3 cellular contexts compared by ENCODE assay signal in the genomic region with DNA sequence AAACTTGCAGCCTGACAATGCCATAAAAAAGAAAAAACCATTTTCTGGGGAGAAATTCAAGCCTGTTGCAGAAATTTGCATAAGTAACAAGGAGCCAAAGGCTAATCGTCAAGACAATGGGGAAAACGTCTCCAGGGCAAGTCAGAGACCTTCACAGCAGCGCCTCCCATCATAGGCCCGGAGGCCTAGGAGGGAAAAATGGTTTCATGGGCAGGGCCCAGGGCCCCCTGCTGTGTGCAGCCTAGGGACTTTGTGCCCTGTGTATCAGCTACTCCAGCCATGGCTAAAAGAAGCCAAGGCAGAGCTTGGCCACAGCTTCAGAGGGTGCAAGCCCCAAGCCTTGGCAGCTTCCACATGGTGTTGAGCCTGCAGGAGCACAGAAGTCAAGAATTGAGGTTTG.
"Had no signal": no experiment of that assay in that cellular context is flagged by ENCODE, and none has a peak within 500 bp of the region (broad histone marks: within the 10 kb centered on the region; RNA-seq: fewer than 3 reads in every experiment).

No MANE protein-coding gene starts in this region.

- DNase-seq: GDM1, GF-D8 had no signal

- H3K4me3 ChIP-seq: GM12878 had no signal
